ENCODE assay signal across 1 cellular context in the genomic region with DNA sequence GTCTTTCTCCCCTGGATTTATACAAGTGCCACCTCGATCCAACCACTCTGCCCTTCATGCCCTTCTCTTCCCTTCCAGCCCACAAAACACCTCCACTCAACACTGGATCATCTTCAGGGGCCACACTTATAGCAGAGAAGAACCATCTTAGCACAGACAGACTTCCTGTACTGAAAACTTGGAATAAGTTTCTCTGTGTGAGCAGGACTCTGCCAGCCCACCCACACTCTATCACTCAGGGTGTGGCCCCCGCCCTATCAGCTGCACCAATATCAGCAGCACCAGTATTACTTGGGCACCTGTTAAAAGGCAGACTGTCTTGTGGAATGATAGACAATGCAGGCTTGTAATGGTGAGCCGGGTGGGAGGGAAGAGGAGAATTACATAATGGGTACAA.
TF ChIP-seq lines count a peak whose summit lies in the region.

No MANE protein-coding gene starts in this region.

TF ChIP-seq in GM23338, 12 proteins besides CTCF, POLR2A, EP300 and RAD21:
- TF ChIP-seq, protein P1, sequence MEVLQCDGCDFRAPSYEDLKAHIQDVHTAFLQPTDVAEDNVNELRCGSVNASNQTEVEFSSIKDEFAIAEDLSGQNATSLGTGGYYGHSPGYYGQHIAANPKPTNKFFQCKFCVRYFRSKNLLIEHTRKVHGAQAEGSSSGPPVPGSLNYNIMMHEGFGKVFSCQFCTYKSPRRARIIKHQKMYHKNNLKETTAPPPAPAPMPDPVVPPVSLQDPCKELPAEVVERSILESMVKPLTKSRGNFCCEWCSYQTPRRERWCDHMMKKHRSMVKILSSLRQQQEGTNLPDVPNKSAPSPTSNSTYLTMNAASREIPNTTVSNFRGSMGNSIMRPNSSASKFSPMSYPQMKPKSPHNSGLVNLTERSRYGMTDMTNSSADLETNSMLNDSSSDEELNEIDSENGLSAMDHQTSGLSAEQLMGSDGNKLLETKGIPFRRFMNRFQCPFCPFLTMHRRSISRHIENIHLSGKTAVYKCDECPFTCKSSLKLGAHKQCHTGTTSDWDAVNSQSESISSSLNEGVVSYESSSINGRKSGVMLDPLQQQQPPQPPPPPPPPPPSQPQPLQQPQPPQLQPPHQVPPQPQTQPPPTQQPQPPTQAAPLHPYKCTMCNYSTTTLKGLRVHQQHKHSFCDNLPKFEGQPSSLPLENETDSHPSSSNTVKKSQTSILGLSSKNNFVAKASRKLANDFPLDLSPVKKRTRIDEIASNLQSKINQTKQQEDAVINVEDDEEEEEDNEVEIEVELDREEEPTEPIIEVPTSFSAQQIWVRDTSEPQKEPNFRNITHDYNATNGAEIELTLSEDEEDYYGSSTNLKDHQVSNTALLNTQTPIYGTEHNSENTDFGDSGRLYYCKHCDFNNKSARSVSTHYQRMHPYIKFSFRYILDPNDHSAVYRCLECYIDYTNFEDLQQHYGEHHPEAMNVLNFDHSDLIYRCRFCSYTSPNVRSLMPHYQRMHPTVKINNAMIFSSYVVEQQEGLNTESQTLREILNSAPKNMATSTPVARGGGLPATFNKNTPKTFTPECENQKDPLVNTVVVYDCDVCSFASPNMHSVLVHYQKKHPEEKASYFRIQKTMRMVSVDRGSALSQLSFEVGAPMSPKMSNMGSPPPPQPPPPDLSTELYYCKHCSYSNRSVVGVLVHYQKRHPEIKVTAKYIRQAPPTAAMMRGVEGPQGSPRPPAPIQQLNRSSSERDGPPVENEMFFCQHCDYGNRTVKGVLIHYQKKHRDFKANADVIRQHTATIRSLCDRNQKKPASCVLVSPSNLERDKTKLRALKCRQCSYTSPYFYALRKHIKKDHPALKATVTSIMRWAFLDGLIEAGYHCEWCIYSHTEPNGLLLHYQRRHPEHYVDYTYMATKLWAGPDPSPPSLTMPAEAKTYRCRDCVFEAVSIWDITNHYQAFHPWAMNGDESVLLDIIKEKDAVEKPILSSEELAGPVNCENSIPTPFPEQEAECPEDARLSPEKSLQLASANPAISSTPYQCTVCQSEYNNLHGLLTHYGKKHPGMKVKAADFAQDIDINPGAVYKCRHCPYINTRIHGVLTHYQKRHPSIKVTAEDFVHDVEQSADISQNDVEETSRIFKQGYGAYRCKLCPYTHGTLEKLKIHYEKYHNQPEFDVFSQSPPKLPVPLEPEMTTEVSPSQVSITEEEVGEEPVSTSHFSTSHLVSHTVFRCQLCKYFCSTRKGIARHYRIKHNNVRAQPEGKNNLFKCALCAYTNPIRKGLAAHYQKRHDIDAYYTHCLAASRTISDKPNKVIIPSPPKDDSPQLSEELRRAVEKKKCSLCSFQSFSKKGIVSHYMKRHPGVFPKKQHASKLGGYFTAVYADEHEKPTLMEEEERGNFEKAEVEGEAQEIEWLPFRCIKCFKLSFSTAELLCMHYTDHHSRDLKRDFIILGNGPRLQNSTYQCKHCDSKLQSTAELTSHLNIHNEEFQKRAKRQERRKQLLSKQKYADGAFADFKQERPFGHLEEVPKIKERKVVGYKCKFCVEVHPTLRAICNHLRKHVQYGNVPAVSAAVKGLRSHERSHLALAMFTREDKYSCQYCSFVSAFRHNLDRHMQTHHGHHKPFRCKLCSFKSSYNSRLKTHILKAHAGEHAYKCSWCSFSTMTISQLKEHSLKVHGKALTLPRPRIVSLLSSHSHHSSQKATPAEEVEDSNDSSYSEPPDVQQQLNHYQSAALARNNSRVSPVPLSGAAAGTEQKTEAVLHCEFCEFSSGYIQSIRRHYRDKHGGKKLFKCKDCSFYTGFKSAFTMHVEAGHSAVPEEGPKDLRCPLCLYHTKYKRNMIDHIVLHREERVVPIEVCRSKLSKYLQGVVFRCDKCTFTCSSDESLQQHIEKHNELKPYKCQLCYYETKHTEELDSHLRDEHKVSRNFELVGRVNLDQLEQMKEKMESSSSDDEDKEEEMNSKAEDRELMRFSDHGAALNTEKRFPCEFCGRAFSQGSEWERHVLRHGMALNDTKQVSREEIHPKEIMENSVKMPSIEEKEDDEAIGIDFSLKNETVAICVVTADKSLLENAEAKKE (CRISPR knock-in tag; IDR thresholded peaks at IDR 0.05) = no peak
- no peak for TF ChIP-seq NANOG (IDR thresholded peaks at IDR 0.05; ENCODE audit: borderline replicate concordance)
- TF ChIP-seq EZH2phosphoT487 (IDR thresholded peaks at IDR 0.05; ENCODE audit: unreplicated experiment) = no peak
- no peak for TF ChIP-seq ZNF114 (CRISPR knock-in tag; IDR thresholded peaks at IDR 0.05)
- no peak for TF ChIP-seq STAT1 (IDR thresholded peaks at IDR 0.05; ENCODE audit: unreplicated experiment)
- TF ChIP-seq ZNF331 (CRISPR knock-in tag; IDR thresholded peaks at IDR 0.05; ENCODE audit: low read depth) = no peak
- TF ChIP-seq, protein P2, sequence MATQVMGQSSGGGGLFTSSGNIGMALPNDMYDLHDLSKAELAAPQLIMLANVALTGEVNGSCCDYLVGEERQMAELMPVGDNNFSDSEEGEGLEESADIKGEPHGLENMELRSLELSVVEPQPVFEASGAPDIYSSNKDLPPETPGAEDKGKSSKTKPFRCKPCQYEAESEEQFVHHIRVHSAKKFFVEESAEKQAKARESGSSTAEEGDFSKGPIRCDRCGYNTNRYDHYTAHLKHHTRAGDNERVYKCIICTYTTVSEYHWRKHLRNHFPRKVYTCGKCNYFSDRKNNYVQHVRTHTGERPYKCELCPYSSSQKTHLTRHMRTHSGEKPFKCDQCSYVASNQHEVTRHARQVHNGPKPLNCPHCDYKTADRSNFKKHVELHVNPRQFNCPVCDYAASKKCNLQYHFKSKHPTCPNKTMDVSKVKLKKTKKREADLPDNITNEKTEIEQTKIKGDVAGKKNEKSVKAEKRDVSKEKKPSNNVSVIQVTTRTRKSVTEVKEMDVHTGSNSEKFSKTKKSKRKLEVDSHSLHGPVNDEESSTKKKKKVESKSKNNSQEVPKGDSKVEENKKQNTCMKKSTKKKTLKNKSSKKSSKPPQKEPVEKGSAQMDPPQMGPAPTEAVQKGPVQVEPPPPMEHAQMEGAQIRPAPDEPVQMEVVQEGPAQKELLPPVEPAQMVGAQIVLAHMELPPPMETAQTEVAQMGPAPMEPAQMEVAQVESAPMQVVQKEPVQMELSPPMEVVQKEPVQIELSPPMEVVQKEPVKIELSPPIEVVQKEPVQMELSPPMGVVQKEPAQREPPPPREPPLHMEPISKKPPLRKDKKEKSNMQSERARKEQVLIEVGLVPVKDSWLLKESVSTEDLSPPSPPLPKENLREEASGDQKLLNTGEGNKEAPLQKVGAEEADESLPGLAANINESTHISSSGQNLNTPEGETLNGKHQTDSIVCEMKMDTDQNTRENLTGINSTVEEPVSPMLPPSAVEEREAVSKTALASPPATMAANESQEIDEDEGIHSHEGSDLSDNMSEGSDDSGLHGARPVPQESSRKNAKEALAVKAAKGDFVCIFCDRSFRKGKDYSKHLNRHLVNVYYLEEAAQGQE (IDR thresholded peaks at IDR 0.05; ENCODE audit: unreplicated experiment) = no peak
- TF ChIP-seq, protein P3, sequence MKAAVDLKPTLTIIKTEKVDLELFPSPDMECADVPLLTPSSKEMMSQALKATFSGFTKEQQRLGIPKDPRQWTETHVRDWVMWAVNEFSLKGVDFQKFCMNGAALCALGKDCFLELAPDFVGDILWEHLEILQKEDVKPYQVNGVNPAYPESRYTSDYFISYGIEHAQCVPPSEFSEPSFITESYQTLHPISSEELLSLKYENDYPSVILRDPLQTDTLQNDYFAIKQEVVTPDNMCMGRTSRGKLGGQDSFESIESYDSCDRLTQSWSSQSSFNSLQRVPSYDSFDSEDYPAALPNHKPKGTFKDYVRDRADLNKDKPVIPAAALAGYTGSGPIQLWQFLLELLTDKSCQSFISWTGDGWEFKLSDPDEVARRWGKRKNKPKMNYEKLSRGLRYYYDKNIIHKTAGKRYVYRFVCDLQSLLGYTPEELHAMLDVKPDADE (IDR thresholded peaks at IDR 0.05) = no peak
- no peak for TF ChIP-seq EZH2 (IDR thresholded peaks at IDR 0.05; ENCODE audit: low read depth, unreplicated experiment)
- TF ChIP-seq JUNB (IDR thresholded peaks at IDR 0.05; ENCODE audit: unreplicated experiment) = no peak
- TF ChIP-seq POLR2AphosphoS5 (IDR thresholded peaks at IDR 0.05; ENCODE audit: low read depth) = no peak
- TF ChIP-seq CREB1 (CRISPR knock-in tag; IDR thresholded peaks at IDR 0.05; ENCODE audit: low read depth) = no peak
